10 cellular contexts compared by ENCODE assay signal in the genomic region with DNA sequence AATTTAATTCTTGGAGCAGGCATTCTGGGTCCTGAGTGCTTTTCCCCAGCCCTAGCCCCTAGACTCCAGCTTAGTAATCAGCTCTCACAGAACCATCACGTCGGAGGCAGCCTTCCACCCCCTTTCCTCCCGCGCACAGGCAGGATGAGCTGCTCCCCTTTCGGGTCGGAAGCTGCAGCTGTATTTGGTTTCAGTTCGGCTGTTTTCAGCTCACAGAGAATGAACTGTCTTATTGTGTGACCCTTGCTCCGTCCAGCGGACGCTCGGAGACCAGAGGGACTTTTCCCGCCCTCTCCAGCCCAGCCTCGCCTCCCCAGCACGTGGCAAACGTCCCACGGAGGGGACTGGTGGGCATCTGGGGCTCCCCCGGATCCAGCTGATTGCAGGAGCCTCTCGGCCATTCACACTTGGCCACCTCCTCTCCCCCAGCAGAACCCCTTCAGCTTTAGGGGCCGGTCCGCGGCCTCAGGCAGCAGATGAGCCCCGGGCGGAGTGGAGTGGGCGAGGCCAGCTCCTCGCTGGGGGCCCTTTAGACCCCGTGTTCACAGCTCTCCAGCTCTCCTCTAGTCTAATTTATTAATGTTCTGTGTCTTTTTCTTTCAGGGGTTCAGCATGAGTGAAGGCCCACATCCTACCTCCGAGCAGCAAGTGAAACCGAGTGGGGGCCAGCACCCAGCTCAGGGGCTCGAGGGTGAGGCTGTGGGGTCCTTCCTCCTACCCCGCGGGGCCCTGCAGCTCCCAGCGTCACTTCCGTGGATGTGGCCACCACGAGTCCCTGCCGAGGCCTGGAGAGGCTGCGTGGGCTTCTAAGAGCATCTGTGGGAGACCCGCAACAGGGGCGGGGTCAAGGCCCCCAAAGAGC. TPM values are rescaled to one million over a fixed set of nuclear protein-coding genes. Genes with fewer than 3 reads are reported as not detected.
DNase-seq lines count a peak whose midpoint lies in the region; ATAC-seq and TF ChIP-seq lines count a peak whose summit lies in the region.
"Had no signal": no experiment of that assay in that cellular context is flagged by ENCODE, and none has a peak within 500 bp of the region (broad histone marks: within the 10 kb centered on the region; RNA-seq: fewer than 3 reads in every experiment).

No MANE protein-coding gene starts in this region.

- intact Hi-C loops in heart right ventricle (cut with DNase I), result no loop called here

- H3K27ac ChIP-seq in WERI-Rb-1, result peak overlapping the region; percentile 55
- H3K27ac ChIP-seq in heart right ventricle, result no peak overlapping the region

- TF ChIP-seq POLR2A in GM19193 (IDR thresholded peaks at IDR 0.05; ENCODE audit: extremely low read depth, insufficient read depth, insufficient read length), result peak; percentile 38

- H3K9me3 ChIP-seq in WERI-Rb-1 (ENCODE audit: severe bottlenecking), result no peaks in the 10 kb centered on the region
- no peaks in the 10 kb centered on the region for H3K9me3 ChIP-seq in heart right ventricle

- H3K36me3 ChIP-seq in WERI-Rb-1 (no peaks in the 10 kb centered on the region), heart right ventricle (no peaks in the 10 kb centered on the region)

- ATAC-seq in heart right ventricle (peak in 3 of 8 donors; percentile 24 to 48 (median 34)), HG03045 (IDR thresholded peaks at IDR 0.05; ENCODE audit: unreplicated experiment) (no peak), GM18909 (IDR thresholded peaks at IDR 0.05; ENCODE audit: poor library complexity, unreplicated experiment) (no peak)

- DNase-seq in WERI-Rb-1 (no peak), heart right ventricle (no peak), AML-193 (lab: John Stamatoyannopoulos, UW) (no peak), putamen (ENCODE audit: low spot score) (no peak)
- peak in 2 of 3 donors; percentile 15 to 25 for DNase-seq in stimulated activated CD4-positive, alpha-beta T cell treated with anti-CD3 and anti-CD28 coated beads, Interleukin-12 subunit alpha, Interleukin-12 subunit beta, amount 100 ng/mL, for 48 hours (ENCODE audit: low read depth in 2 of 3, low spot score in 1 of 3)

- TF ChIP-seq CTCF in WERI-Rb-1 (IDR thresholded peaks at IDR 0.05; ENCODE audit: low read depth, low read length) (no peak), heart right ventricle (IDR thresholded peaks at IDR 0.05) (no peak)

- H3K4me1 ChIP-seq in heart right ventricle, result peaks cover 0 to 29% (median 23%) of the 10 kb centered on the region in 9 donors

- 34 to 37% methylated on average over 36 to 38 of the region's 38 CpGs for whole genome bisulfite sequencing in heart right ventricle, 2 donors

- H3K27me3 ChIP-seq in WERI-Rb-1 (ENCODE audit: insufficient read depth, low read depth, severe bottlenecking) (no peaks in the 10 kb centered on the region), heart right ventricle (peaks cover 12 to 84% (median 74%) of the 10 kb centered on the region in 7 donors)

- peak overlapping the region; percentile 42 for H3K4me3 ChIP-seq in WERI-Rb-1 (ENCODE audit: low read depth, low read length)
- peak overlapping the region in 8 of 10 donors; percentile 33 to 50 (median 36) for H3K4me3 ChIP-seq in heart right ventricle

RNA-seq across cellular contexts. Expression of a gene that starts 0.9 kb away (rescaled TPM):
- total RNA-seq in heart right ventricle, result 1 to 10 TPM in 7 of 10 donors, under 1 TPM in 3; 0.42 to 5.9 (median 1.4) TPM
- polyA plus RNA-seq in heart right ventricle, result under 1 TPM in 1 of 2 donors, not detected in 1; 0.04 TPM
- total RNA-seq: kidney epithelial cell, NCI-H460 had no signal

RNA-seq across cellular contexts. Expression of a gene that starts 11.7 kb away (rescaled TPM):
- total RNA-seq in heart right ventricle, result not detected
- polyA plus RNA-seq in heart right ventricle, result not detected
- total RNA-seq: kidney epithelial cell had no signal

RNA-seq across cellular contexts. Expression of a gene that starts 37.1 kb away (rescaled TPM):
- total RNA-seq in heart right ventricle, result 10 to 100 TPM in 1 of 10 donors, 1 to 10 TPM in 9; 1.7 to 29.9 (median 3.9) TPM
- polyA plus RNA-seq in heart right ventricle, result 1 to 10 TPM; 2.7 to 3.2 TPM
- total RNA-seq: kidney epithelial cell had no signal

RNA-seq across cellular contexts. Expression of a gene that starts 47.4 kb away (rescaled TPM):
- total RNA-seq in heart right ventricle, result 10 to 100 TPM in 8 of 10 donors, 1 to 10 TPM in 2; 9.4 to 22.2 (median 12.8) TPM
- 10 to 100 TPM; 14.1 to 53.3 TPM for polyA plus RNA-seq in heart right ventricle

RNA-seq across cellular contexts. Expression of a gene that starts 47.7 kb away (rescaled TPM):
- 10 to 100 TPM; 23.3 to 39.4 (median 31.1) TPM for total RNA-seq in heart right ventricle
- 10 to 100 TPM; 26.8 to 31.9 TPM for polyA plus RNA-seq in heart right ventricle

Comparison
In these comparisons a context has a peak if more than half of its experiments do, and no peak if none do; other contexts are left out.
1. DNase-seq: peak in stimulated activated CD4-positive, alpha-beta T cell treated with anti-CD3 and anti-CD28 coated beads, Interleukin-12 subunit alpha, Interleukin-12 subunit beta, amount 100 ng/mL, for 48 hours (2 of 3); none in WERI-Rb-1 (single experiment), heart right ventricle (0 of 2), AML-193 (0 of 2) and putamen (single experiment).